8 cellular contexts compared by ENCODE assay signal in genomic region chr13:30735025-30735967, GRCh38. TPM values are rescaled to one million over a fixed set of nuclear protein-coding genes. Genes with fewer than 3 reads are reported as not detected.
DNase-seq lines count a peak whose midpoint lies in the region; ATAC-seq, FAIRE-seq and TF ChIP-seq lines count a peak whose summit lies in the region.

TSS of gene ALOX5AP (plus strand) at chr13:30735543. CDS start at chr13:30735606, 63 bp downstream.

- peaks cover 0 to 16% (median 6%) of the 10 kb centered on the region in 4 donors for H3K4me1 ChIP-seq in esophagus muscularis mucosa

- H3K9me3 ChIP-seq in esophagus muscularis mucosa: no peaks in the 10 kb centered on the region

- intact Hi-C loops in Right ventricle myocardium inferior (cut with DNase I) (no loop called here), cardiac septum (cut with DNase I) (no loop called here), esophagus muscularis mucosa (cut with DNase I) (no loop called here)

- WGBS in esophagus muscularis mucosa: 82% methylated on average over 6 of the region's 7 CpGs

- H3K4me3 Mint-ChIP-seq in stimulated activated naive CD8-positive, alpha-beta T cell treated with anti-CD3 and anti-CD28 coated beads, Interleukin-15, amount 100 ng/mL, for 72 hours: peak within 1 kb of the TSS; percentile 90 to 91

- no peaks in the 10 kb centered on the region for H3K9me3 Mint-ChIP-seq in stimulated activated naive CD8-positive, alpha-beta T cell treated with anti-CD3 and anti-CD28 coated beads, Interleukin-15, amount 100 ng/mL, for 72 hours

- TF ChIP-seq POLR2A in esophagus muscularis mucosa (IDR thresholded peaks at IDR 0.05; ENCODE audit: low read depth) (no peak), H54 (IDR thresholded peaks at IDR 0.05; ENCODE audit: low read depth, low read length) (no peak)

- no peak for TF ChIP-seq CTCF in esophagus muscularis mucosa (IDR thresholded peaks at IDR 0.05)

- DNase-seq in Right ventricle myocardium inferior (ENCODE audit: missing footprints) (no peak), cardiac septum (ENCODE audit: low spot score) (no peak), SKM-1 treated with dmso at 0.1 percent for 144 hours (lab: John Stamatoyannopoulos, UW; ENCODE audit: unreplicated experiment) (peak; percentile 94), esophagus muscularis mucosa (ENCODE audit: extremely low spot score) (no peak), GM03348 (ENCODE audit: low spot score) (no peak), H54 (ENCODE audit: insufficient read length, low spot score) (no peak)
- no peak for DNase-seq in stimulated activated naive CD8-positive, alpha-beta T cell treated with anti-CD3 and anti-CD28 coated beads, Interleukin-15, amount 100 ng/mL, for 72 hours

- peaks cover 7% of the 10 kb centered on the region for H3K27me3 Mint-ChIP-seq in stimulated activated naive CD8-positive, alpha-beta T cell treated with anti-CD3 and anti-CD28 coated beads, Interleukin-15, amount 100 ng/mL, for 72 hours

- H3K27ac ChIP-seq in esophagus muscularis mucosa (replicated peaks in 1 of 4): peak within 1 kb of the TSS in 1 of 4 donors; percentile 19

- peak within 1 kb of the TSS; percentile 92 to 97 for H3K27ac Mint-ChIP-seq in stimulated activated naive CD8-positive, alpha-beta T cell treated with anti-CD3 and anti-CD28 coated beads, Interleukin-15, amount 100 ng/mL, for 72 hours

- no peak for FAIRE-seq in H54 (lab: Jason Lieb, UNC)

- H3K36me3 ChIP-seq in esophagus muscularis mucosa: no peaks in the 10 kb centered on the region

- TF ChIP-seq EP300 in esophagus muscularis mucosa (IDR thresholded peaks at IDR 0.05): no peak

- H3K4me1 Mint-ChIP-seq in stimulated activated naive CD8-positive, alpha-beta T cell treated with anti-CD3 and anti-CD28 coated beads, Interleukin-15, amount 100 ng/mL, for 72 hours: peaks cover 56% of the 10 kb centered on the region

- ATAC-seq in Right ventricle myocardium inferior: peak; percentile 61
- ATAC-seq in HG03066 (IDR thresholded peaks at IDR 0.05; ENCODE audit: low read depth, unreplicated experiment): peak; percentile 78
- peak; percentile 36 for ATAC-seq in stimulated activated naive CD8-positive, alpha-beta T cell treated with anti-CD3 and anti-CD28 coated beads, Interleukin-15, amount 100 ng/mL, for 72 hours

- H3K4me3 ChIP-seq in esophagus muscularis mucosa: peak within 1 kb of the TSS; percentile 17 to 35 (median 21)

- no peaks in the 10 kb centered on the region for H3K27me3 ChIP-seq in esophagus muscularis mucosa

RNA-seq across cellular contexts. Expression of gene ALOX5AP, which starts in this region (rescaled TPM):
- total RNA-seq in Right ventricle myocardium inferior: 13.6 TPM
- 5.4 TPM for total RNA-seq in cardiac septum
- 10 to 100 TPM; 14.8 to 48.2 (median 17.2) TPM for total RNA-seq in esophagus muscularis mucosa
